In the genomic region with DNA sequence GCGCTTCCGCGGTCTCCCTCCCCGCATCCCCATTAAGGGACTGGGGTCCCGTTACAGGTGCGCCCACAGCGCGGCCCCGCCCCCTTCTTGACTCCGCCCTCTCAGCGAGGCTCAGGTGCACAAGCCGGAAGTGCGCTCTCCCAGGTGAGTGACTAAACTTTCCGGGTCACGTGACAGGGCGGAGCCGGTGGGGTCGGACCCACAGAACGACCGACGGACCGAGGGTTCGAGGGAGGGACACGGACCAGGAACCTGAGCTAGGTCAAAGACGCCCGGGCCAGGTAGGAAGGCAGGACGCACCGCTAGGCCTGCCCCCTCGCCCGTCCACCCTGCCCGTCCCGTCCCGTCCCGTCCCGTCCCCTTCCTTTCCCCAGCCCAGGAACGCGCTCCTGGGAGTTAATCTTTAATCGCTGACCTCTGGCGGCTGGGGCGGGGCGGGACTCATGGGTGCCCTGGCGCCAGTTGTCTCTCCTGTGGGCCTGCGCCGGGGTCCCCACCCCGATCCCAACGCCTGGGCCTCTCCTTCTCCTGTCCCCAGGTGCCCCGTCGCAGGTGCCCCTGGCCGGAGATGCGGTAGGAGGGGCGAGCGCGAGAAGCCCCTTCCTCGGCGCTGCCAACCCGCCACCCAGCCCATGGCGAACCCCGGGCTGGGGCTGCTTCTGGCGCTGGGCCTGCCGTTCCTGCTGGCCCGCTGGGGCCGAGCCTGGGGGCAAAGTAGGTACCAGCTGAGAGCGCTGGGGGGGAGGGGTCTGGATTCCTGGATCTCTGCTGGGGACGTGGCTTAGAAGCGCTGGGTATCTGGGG, we compare ENCODE assay signal across 8 cellular contexts. TPM values are rescaled to one million over a fixed set of nuclear protein-coding genes. Genes with fewer than 3 reads are reported as not detected.
DNase-seq lines count a peak whose midpoint lies in the region; ATAC-seq and TF ChIP-seq lines count a peak whose summit lies in the region.

A gene with protein sequence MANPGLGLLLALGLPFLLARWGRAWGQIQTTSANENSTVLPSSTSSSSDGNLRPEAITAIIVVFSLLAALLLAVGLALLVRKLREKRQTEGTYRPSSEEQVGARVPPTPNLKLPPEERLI (plus strand): TSS at position 202 of the 804 bp plus-strand sequence. CDS start 431 bp downstream, at position 633.

- no peak for TF ChIP-seq EP300 in neural cell (conservative IDR thresholded peaks at IDR 0.05; ENCODE audit: poor library complexity, severe bottlenecking)

- peaks cover 20% of the 10 kb centered on the region for H3K36me3 Mint-ChIP-seq in central memory CD8-positive, alpha-beta T cell (ENCODE audit: insufficient read depth)

- TF ChIP-seq POLR2A in GM18505 (IDR thresholded peaks at IDR 0.05; ENCODE audit: borderline replicate concordance, extremely low read depth, insufficient read depth, insufficient read length), result no peak

- peak within 1 kb of the TSS; percentile 74 for H3K27ac Mint-ChIP-seq in central memory CD8-positive, alpha-beta T cell (ENCODE audit: low read depth)

- H3K9me3 ChIP-seq in neural cell (ENCODE audit: low read length) (no peaks in the 10 kb centered on the region), SJCRH30 (replicated peaks) (no peaks in the 10 kb centered on the region)

- H3K36me3 ChIP-seq in neural cell (ENCODE audit: insufficient read depth, low read length) (no peaks in the 10 kb centered on the region), SJCRH30 (no peaks in the 10 kb centered on the region)

- no peaks in the 10 kb centered on the region for H3K4me1 ChIP-seq in SJCRH30

- H3K9ac ChIP-seq in neural cell (ENCODE audit: low read length), result no peak within 1 kb of the TSS

- DNase-seq in D341Med (ENCODE audit: low spot score) (peak; percentile 30), NCI-H510A (lab: John Stamatoyannopoulos, UW) (peak; percentile 89), SJCRH30 (no peak)
- no peak for DNase-seq in central memory CD8-positive, alpha-beta T cell (ENCODE audit: low spot score in 2 of 2)

- H3K27ac ChIP-seq in neural cell (ENCODE audit: low read length) (no peak within 1 kb of the TSS), SJCRH30 (no peak within 1 kb of the TSS)

- H2AFZ ChIP-seq in neural cell (ENCODE audit: low read depth, low read length), result no peak within 1 kb of the TSS

- no peaks in the 10 kb centered on the region for H4K20me1 ChIP-seq in neural cell (ENCODE audit: insufficient read depth)

- TF ChIP-seq RAD21 in neural cell (conservative IDR thresholded peaks at IDR 0.05), result no peak

- no peaks in the 10 kb centered on the region for H3K79me2 ChIP-seq in neural cell (replicated peaks; ENCODE audit: insufficient read depth, low read length)

- H3F3A ChIP-seq in neural cell (ENCODE audit: insufficient read depth, low read length, poor library complexity, severe bottlenecking), result no peaks in the 10 kb centered on the region

- H3K9me3 Mint-ChIP-seq in central memory CD8-positive, alpha-beta T cell, result no peaks in the 10 kb centered on the region

- no peak for ATAC-seq in central memory CD8-positive, alpha-beta T cell (replicated peaks; ENCODE audit: extremely low read depth, poor library complexity, severe bottlenecking)
- ATAC-seq in GM18505 (IDR thresholded peaks at IDR 0.05; ENCODE audit: unreplicated experiment) (no peak), GM19397 (IDR thresholded peaks at IDR 0.05; ENCODE audit: unreplicated experiment) (no peak), GM21423 (IDR thresholded peaks at IDR 0.05; ENCODE audit: unreplicated experiment) (no peak)

- peak within 1 kb of the TSS; percentile 50 for H3K4me3 Mint-ChIP-seq in central memory CD8-positive, alpha-beta T cell

- TF ChIP-seq CTCF in neural cell (IDR thresholded peaks at IDR 0.05; ENCODE audit: poor library complexity, severe bottlenecking), result no peak

- H3K27me3 Mint-ChIP-seq in central memory CD8-positive, alpha-beta T cell, result no peaks in the 10 kb centered on the region

- no peak within 1 kb of the TSS for H3K4me2 ChIP-seq in neural cell (ENCODE audit: low read length)

- H3K4me1 Mint-ChIP-seq in central memory CD8-positive, alpha-beta T cell, result peaks cover 28% of the 10 kb centered on the region

- no peaks in the 10 kb centered on the region for H3K9me2 ChIP-seq in neural cell (ENCODE audit: insufficient read depth, low read length)

- peak within 1 kb of the TSS; percentile 44 for H3K4me3 ChIP-seq in neural cell (ENCODE audit: low read length)
- H3K4me3 ChIP-seq in SJCRH30, result no peak within 1 kb of the TSS

- H3K27me3 ChIP-seq in neural cell (ENCODE audit: insufficient read depth, low read depth, low read length), result peaks cover 38% of the 10 kb centered on the region
- no peaks in the 10 kb centered on the region for H3K27me3 ChIP-seq in SJCRH30

TF ChIP-seq in neural cell, 6 proteins besides CTCF, POLR2A, EP300 and RAD21:
- TF ChIP-seq SMC3 (conservative IDR thresholded peaks at IDR 0.05; ENCODE audit: poor library complexity), result no peak
- TF ChIP-seq, protein P1, sequence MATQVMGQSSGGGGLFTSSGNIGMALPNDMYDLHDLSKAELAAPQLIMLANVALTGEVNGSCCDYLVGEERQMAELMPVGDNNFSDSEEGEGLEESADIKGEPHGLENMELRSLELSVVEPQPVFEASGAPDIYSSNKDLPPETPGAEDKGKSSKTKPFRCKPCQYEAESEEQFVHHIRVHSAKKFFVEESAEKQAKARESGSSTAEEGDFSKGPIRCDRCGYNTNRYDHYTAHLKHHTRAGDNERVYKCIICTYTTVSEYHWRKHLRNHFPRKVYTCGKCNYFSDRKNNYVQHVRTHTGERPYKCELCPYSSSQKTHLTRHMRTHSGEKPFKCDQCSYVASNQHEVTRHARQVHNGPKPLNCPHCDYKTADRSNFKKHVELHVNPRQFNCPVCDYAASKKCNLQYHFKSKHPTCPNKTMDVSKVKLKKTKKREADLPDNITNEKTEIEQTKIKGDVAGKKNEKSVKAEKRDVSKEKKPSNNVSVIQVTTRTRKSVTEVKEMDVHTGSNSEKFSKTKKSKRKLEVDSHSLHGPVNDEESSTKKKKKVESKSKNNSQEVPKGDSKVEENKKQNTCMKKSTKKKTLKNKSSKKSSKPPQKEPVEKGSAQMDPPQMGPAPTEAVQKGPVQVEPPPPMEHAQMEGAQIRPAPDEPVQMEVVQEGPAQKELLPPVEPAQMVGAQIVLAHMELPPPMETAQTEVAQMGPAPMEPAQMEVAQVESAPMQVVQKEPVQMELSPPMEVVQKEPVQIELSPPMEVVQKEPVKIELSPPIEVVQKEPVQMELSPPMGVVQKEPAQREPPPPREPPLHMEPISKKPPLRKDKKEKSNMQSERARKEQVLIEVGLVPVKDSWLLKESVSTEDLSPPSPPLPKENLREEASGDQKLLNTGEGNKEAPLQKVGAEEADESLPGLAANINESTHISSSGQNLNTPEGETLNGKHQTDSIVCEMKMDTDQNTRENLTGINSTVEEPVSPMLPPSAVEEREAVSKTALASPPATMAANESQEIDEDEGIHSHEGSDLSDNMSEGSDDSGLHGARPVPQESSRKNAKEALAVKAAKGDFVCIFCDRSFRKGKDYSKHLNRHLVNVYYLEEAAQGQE (IDR thresholded peaks at IDR 0.05; ENCODE audit: borderline replicate concordance), result no peak
- no peak for TF ChIP-seq TAF1 (IDR thresholded peaks at IDR 0.05; ENCODE audit: low read depth)
- no peak for TF ChIP-seq POLR2AphosphoS5 (IDR thresholded peaks at IDR 0.05)
- no peak for TF ChIP-seq EZH2 (IDR thresholded peaks at IDR 0.05; ENCODE audit: borderline replicate concordance, insufficient read depth, low read length, poor library complexity, severe bottlenecking)
- no peak for TF ChIP-seq MXI1 (conservative IDR thresholded peaks at IDR 0.05; ENCODE audit: poor library complexity, severe bottlenecking)
TF ChIP-seq in neural cell: peak in this region for 0.

RNA-seq across cellular contexts. Expression of the gene that starts here (rescaled TPM):
- 0.43 TPM in 1 of 2 replicates, not detected in the other for polyA plus RNA-seq in neural cell
- polyA minus RNA-seq in neural cell, result not detected in 2 replicates
- not detected in 2 replicates for total RNA-seq in SJCRH30 (2014; rRNA removed; shearing (Covaris generic))

Comparison
In these comparisons a context has a peak if more than half of its experiments do, and no peak if none do; other contexts are left out.
1. DNase-seq: peak in D341Med (single experiment) and NCI-H510A (single experiment); none in central memory CD8-positive, alpha-beta T cell (0 of 2) and SJCRH30 (0 of 2).